ENCODE assay signal across 14 cellular contexts in genomic region chr6:11702039-11702795, GRCh38.
DNase-seq lines count a peak whose midpoint lies in the region.
"Had no signal": no experiment of that assay in that cellular context is flagged by ENCODE, and none has a peak within 500 bp of the region (broad histone marks: within the 10 kb centered on the region; RNA-seq: fewer than 3 reads in every experiment).

No MANE protein-coding gene starts in this region.

- no peak overlapping the region for H3K9ac ChIP-seq in adipocyte (ENCODE audit: low read length)

- intact Hi-C loops in posterior vena cava (cut with DNase I): no loop called here

- no peaks in the 10 kb centered on the region for H3K36me3 ChIP-seq in adipocyte (ENCODE audit: control insufficient read depth, insufficient read depth, low read length, severe bottlenecking)

- H3K4me3 ChIP-seq in adipocyte (ENCODE audit: low read length): no peak overlapping the region

- no peaks in the 10 kb centered on the region for H3K9me3 ChIP-seq in adipocyte (ENCODE audit: control insufficient read depth, low read length)

- H3K27me3 ChIP-seq in adipocyte (replicated peaks; ENCODE audit: control insufficient read depth, insufficient read depth, low read length): no peaks in the 10 kb centered on the region

- DNase-seq in AG08395 (ENCODE audit: low spot score): peak; percentile 69
- DNase-seq in HT-29 (ENCODE audit: low spot score): peak; percentile 54
- peak; percentile 17 for DNase-seq in adipocyte (ENCODE audit: low read depth)
- peak; percentile 17 for DNase-seq in kidney tubule cell (ENCODE audit: low spot score)
- no peak for DNase-seq in NCI-H187 treated with DMSO at 0.1 percent for 48 hours (lab: John Stamatoyannopoulos, UW)
- DNase-seq in posterior vena cava (ENCODE audit: low spot score): no peak
- DNase-seq in COLO668 (lab: John Stamatoyannopoulos, UW; ENCODE audit: unreplicated experiment): no peak
- DNase-seq in ACHN: no peak
- DNase-seq: activated CD4-positive, CD25-positive, alpha-beta regulatory T cell; activated gamma-delta T cell; CD4-positive, alpha-beta T cell; NCI-H187; RPMI8226; stimulated activated CD8-positive, alpha-beta memory T cell treated with anti-CD3 and anti-CD28 coated beads, Interleukin-4, amount 100 ng/mL, for 48 hours had no signal

- in situ Hi-C loops in ACHN (cut with HindIII; ENCODE audit: low pct_ligation_motif_present, low pct_unique_long_range_greater_than_20kb, low sequenced_read_pairs): no loop called here

- peaks cover 18% of the 10 kb centered on the region for H3K4me1 ChIP-seq in adipocyte (ENCODE audit: control insufficient read depth, insufficient read depth, low read length)

Comparison
In these comparisons a context has a peak if more than half of its experiments do, and no peak if none do; other contexts are left out.
1. DNase-seq: peak in AG08395 (single experiment), HT-29 (single experiment), adipocyte (single experiment) and kidney tubule cell (single experiment); none in NCI-H187 treated with DMSO at 0.1 percent for 48 hours (single experiment), posterior vena cava (single experiment), COLO668 (single experiment) and ACHN (single experiment).